1 cellular context compared by ENCODE assay signal in genomic region chrX:40151211-40152172, GRCh38.
A peak's percentile ranks its signal among the peaks of the same experiment; 100 is the strongest.
TF ChIP-seq lines count a peak whose summit lies in the region.

No MANE protein-coding gene starts in this region.

TF ChIP-seq in K562, 482 proteins besides CTCF, POLR2A, EP300 and RAD21 (continued from another document and continues in another):
- no peak for TF ChIP-seq BRF1 (IDR thresholded peaks at IDR 0.05; ENCODE audit: borderline replicate concordance, extremely low read depth, insufficient read length)
- no peak for TF ChIP-seq ZNF280B (CRISPR knock-in tag; IDR thresholded peaks at IDR 0.05)
- TF ChIP-seq ZBTB8A (IDR thresholded peaks at IDR 0.05; ENCODE audit: partially characterized antibody): no peak
- TF ChIP-seq ELF4 (CRISPR knock-in tag; IDR thresholded peaks at IDR 0.05): no peak
- no peak for TF ChIP-seq CBFA2T3 (IDR thresholded peaks at IDR 0.05)
- TF ChIP-seq, protein P1, sequence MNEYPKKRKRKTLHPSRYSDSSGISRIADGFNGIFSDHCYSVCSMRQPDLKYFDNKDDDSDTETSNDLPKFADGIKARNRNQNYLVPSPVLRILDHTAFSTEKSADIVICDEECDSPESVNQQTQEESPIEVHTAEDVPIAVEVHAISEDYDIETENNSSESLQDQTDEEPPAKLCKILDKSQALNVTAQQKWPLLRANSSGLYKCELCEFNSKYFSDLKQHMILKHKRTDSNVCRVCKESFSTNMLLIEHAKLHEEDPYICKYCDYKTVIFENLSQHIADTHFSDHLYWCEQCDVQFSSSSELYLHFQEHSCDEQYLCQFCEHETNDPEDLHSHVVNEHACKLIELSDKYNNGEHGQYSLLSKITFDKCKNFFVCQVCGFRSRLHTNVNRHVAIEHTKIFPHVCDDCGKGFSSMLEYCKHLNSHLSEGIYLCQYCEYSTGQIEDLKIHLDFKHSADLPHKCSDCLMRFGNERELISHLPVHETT (CRISPR knock-in tag; conservative IDR thresholded peaks at IDR 0.05 in 1 of 2, IDR thresholded peaks at IDR 0.05 in 1 of 2): no peak
- TF ChIP-seq ZNF592 (IDR thresholded peaks at IDR 0.05): peak; percentile 57
- no peak for TF ChIP-seq ZNF280A (IDR thresholded peaks at IDR 0.05; ENCODE audit: low read depth, partially characterized antibody)
- TF ChIP-seq TARDBP (IDR thresholded peaks at IDR 0.05): no peak
- TF ChIP-seq DACH1 (IDR thresholded peaks at IDR 0.05; ENCODE audit: partially characterized antibody): peak; percentile 33
- TF ChIP-seq, protein P2, sequence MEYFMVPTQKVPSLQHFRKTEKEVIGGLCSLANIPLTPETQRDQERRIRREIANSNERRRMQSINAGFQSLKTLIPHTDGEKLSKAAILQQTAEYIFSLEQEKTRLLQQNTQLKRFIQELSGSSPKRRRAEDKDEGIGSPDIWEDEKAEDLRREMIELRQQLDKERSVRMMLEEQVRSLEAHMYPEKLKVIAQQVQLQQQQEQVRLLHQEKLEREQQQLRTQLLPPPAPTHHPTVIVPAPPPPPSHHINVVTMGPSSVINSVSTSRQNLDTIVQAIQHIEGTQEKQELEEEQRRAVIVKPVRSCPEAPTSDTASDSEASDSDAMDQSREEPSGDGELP (CRISPR knock-in tag; IDR thresholded peaks at IDR 0.05; ENCODE audit: borderline replicate concordance): peak; percentile 85
- TF ChIP-seq KDM4B (IDR thresholded peaks at IDR 0.05; ENCODE audit: borderline replicate concordance in 2 of 2, low read depth in 1 of 2): 0 out of 4 replicates have a peak, but pooled peaks of 1 of the 2 experiments have one; percentile 59
- TF ChIP-seq BMI1 (IDR thresholded peaks at IDR 0.05; ENCODE audit: low read length): no peak
- no peak for TF ChIP-seq JUND (IDR thresholded peaks at IDR 0.05; ENCODE audit: borderline replicate concordance, low read depth, low read length)
- TF ChIP-seq JUND (tag; IDR thresholded peaks at IDR 0.05; ENCODE audit: borderline replicate concordance, low read depth, low read length): no peak
- TF ChIP-seq ZSCAN29 (IDR thresholded peaks at IDR 0.05): no peak
- TF ChIP-seq CEBPB (tag; IDR thresholded peaks at IDR 0.05): no peak
- no peak for TF ChIP-seq OTX1 (CRISPR knock-in tag; IDR thresholded peaks at IDR 0.05)
- TF ChIP-seq FOXA3 (CRISPR knock-in tag; conservative IDR thresholded peaks at IDR 0.05 in 1 of 2, IDR thresholded peaks at IDR 0.05 in 1 of 2): peak; percentile 72 to 94; a peak in 3 of 4 replicates
- TF ChIP-seq POLR2B (IDR thresholded peaks at IDR 0.05; ENCODE audit: low read depth, partially characterized antibody): peak; percentile 18
- no peak for TF ChIP-seq CHD4 (IDR thresholded peaks at IDR 0.05; ENCODE audit: insufficient read depth, insufficient replicate concordance, low read depth, low read length, poor library complexity, severe bottlenecking)
- no peak for TF ChIP-seq MBD2 (IDR thresholded peaks at IDR 0.05; ENCODE audit: borderline replicate concordance, low read depth)
- TF ChIP-seq FOXM1 (IDR thresholded peaks at IDR 0.05; ENCODE audit: low read depth): no peak
- 0 out of 2 replicates have a peak, but pooled peaks have one; percentile 37 for TF ChIP-seq FOXM1 (CRISPR knock-in tag; IDR thresholded peaks at IDR 0.05; ENCODE audit: low read depth)
- TF ChIP-seq ZNF431 (CRISPR knock-in tag; IDR thresholded peaks at IDR 0.05): no peak
- 0 out of 4 replicates have a peak, but pooled peaks of 1 of the 2 experiments have one; percentile 25 for TF ChIP-seq FOXK2 (conservative IDR thresholded peaks at IDR 0.05 in 1 of 2, IDR thresholded peaks at IDR 0.05 in 1 of 2; ENCODE audit: low read depth in 2 of 2)
- TF ChIP-seq, protein P3, sequence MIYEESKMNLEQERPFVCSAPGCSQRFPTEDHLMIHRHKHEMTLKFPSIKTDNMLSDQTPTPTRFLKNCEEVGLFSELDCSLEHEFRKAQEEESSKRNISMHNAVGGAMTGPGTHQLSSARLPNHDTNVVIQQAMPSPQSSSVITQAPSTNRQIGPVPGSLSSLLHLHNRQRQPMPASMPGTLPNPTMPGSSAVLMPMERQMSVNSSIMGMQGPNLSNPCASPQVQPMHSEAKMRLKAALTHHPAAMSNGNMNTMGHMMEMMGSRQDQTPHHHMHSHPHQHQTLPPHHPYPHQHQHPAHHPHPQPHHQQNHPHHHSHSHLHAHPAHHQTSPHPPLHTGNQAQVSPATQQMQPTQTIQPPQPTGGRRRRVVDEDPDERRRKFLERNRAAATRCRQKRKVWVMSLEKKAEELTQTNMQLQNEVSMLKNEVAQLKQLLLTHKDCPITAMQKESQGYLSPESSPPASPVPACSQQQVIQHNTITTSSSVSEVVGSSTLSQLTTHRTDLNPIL (CRISPR knock-in tag; IDR thresholded peaks at IDR 0.05): no peak
- peak in 1 of 3 experiments; percentile 10 for TF ChIP-seq YY1 (IDR thresholded peaks at IDR 0.05; ENCODE audit: borderline replicate concordance in 1 of 3, control insufficient read depth in 1 of 3, extremely low read depth in 1 of 3, insufficient read depth in 3 of 3, insufficient read length in 1 of 3, insufficient replicate concordance in 2 of 3, low read depth in 1 of 3, low read length in 2 of 3)
- TF ChIP-seq GATAD2A (IDR thresholded peaks at IDR 0.05): no peak
- no peak for TF ChIP-seq C11orf30 (IDR thresholded peaks at IDR 0.05; ENCODE audit: low read depth)
- TF ChIP-seq SMAD4 (CRISPR knock-in tag; conservative IDR thresholded peaks at IDR 0.05): peak; percentile 73
- TF ChIP-seq IFI16 (CRISPR knock-in tag; IDR thresholded peaks at IDR 0.05): no peak
- no peak for TF ChIP-seq CBX3 (IDR thresholded peaks at IDR 0.05; ENCODE audit: borderline replicate concordance in 1 of 2, low read length in 2 of 2)
- 0 out of 2 replicates have a peak, but pooled peaks have one; percentile 20 for TF ChIP-seq EGR1 (conservative IDR thresholded peaks at IDR 0.05)
- peak; percentile 27; the same call in 1 of the 2 replicates for TF ChIP-seq ATF7 (IDR thresholded peaks at IDR 0.05)
- peak; percentile 45 for TF ChIP-seq TAF1 (IDR thresholded peaks at IDR 0.05; ENCODE audit: control insufficient read depth, extremely low read depth, insufficient read depth, low read length, severe bottlenecking)
- TF ChIP-seq CCAR2 (IDR thresholded peaks at IDR 0.05; ENCODE audit: low read depth, low read length): no peak
- no peak for TF ChIP-seq NCOA1 (IDR thresholded peaks at IDR 0.05; ENCODE audit: low read depth)
- no peak for TF ChIP-seq SFPQ (IDR thresholded peaks at IDR 0.05; ENCODE audit: low read depth, low read length)
- TF ChIP-seq MXI1 (IDR thresholded peaks at IDR 0.05; ENCODE audit: low read depth, low read length): no peak
- TF ChIP-seq SNRNP70 (optimal IDR thresholded peaks at IDR 0.05; ENCODE audit: low read depth, low read length): no peak
- 0 out of 2 replicates have a peak, but pooled peaks have one; percentile 26 for TF ChIP-seq EP400 (IDR thresholded peaks at IDR 0.05)
- no peak for TF ChIP-seq PTBP1 (IDR thresholded peaks at IDR 0.05; ENCODE audit: low read depth, low read length)
- TF ChIP-seq ZFP36 (IDR thresholded peaks at IDR 0.05; ENCODE audit: low read depth, low read length, partially characterized antibody): no peak
- TF ChIP-seq MTA3 (IDR thresholded peaks at IDR 0.05; ENCODE audit: borderline replicate concordance): no peak
- TF ChIP-seq RBFOX2 (IDR thresholded peaks at IDR 0.05; ENCODE audit: low read depth, low read length): peak; percentile 80
- TF ChIP-seq ZNF23 (CRISPR knock-in tag; IDR thresholded peaks at IDR 0.05): no peak
- no peak for TF ChIP-seq DNMT1 (IDR thresholded peaks at IDR 0.05)
- TF ChIP-seq, protein P4, sequence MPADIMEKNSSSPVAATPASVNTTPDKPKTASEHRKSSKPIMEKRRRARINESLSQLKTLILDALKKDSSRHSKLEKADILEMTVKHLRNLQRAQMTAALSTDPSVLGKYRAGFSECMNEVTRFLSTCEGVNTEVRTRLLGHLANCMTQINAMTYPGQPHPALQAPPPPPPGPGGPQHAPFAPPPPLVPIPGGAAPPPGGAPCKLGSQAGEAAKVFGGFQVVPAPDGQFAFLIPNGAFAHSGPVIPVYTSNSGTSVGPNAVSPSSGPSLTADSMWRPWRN (IDR thresholded peaks at IDR 0.05; ENCODE audit: low read depth): no peak
- no peak for TF ChIP-seq CSDE1 (IDR thresholded peaks at IDR 0.05)
- TF ChIP-seq HMGN3 (IDR thresholded peaks at IDR 0.05; ENCODE audit: borderline replicate concordance, extremely low read depth, insufficient read length, low read depth, low read length): peak; percentile 46
- no peak for TF ChIP-seq FOSL1 (tag; conservative IDR thresholded peaks at IDR 0.05)
- no peak for TF ChIP-seq ELK3 (CRISPR knock-in tag; IDR thresholded peaks at IDR 0.05)
- peak; percentile 86 for TF ChIP-seq ZFX (CRISPR knock-in tag; IDR thresholded peaks at IDR 0.05)
- TF ChIP-seq MEF2A (IDR thresholded peaks at IDR 0.05; ENCODE audit: control insufficient read depth, low read depth, low read length): no peak
- no peak for TF ChIP-seq HMG20A (CRISPR knock-in tag; conservative IDR thresholded peaks at IDR 0.05)
- no peak for TF ChIP-seq HNRNPL (IDR thresholded peaks at IDR 0.05; ENCODE audit: low read depth, low read length)
- TF ChIP-seq CHD1 (IDR thresholded peaks at IDR 0.05; ENCODE audit: low read length): peak; percentile 66
- TF ChIP-seq NEUROD1 (IDR thresholded peaks at IDR 0.05; ENCODE audit: borderline replicate concordance, low read depth, low read length, partially characterized antibody): no peak
- peak; percentile 30; the same call in 1 of the 2 replicates for TF ChIP-seq CTBP1 (IDR thresholded peaks at IDR 0.05; ENCODE audit: borderline replicate concordance)
- TF ChIP-seq SMARCC2 (IDR thresholded peaks at IDR 0.05; ENCODE audit: low read depth): no peak
